15 cellular contexts compared by ENCODE assay signal in genomic region chr15:25784876-25785642, GRCh38.
DNase-seq lines count a peak whose midpoint lies in the region; TF ChIP-seq lines count a peak whose summit lies in the region.
"Had no signal": no experiment of that assay in that cellular context is flagged by ENCODE, and none has a peak within 500 bp of the region (broad histone marks: within the 10 kb centered on the region; RNA-seq: fewer than 3 reads in every experiment).

No MANE protein-coding gene starts in this region.

- CTCF ChIA-PET in activated CD4-positive, alpha-beta T cell treated with anti-CD3 and anti-CD28 coated beads, Interleukin-2, amount 10 ng/mL, durations not matched to agents 7 days and 5 days (lab: Charles Lee), result interaction anchor here (1.0 kb wide), 1 partner anchor 41 kb away, joined by 3 read pairs; no protein-coding TSS in a partner anchor
- CTCF ChIA-PET in OCI-LY7 (lab: Charles Lee; ENCODE audit: unreplicated experiment), result interaction anchor here (2.1 kb wide), 1 partner anchor 149 kb away, joined by 9 read pairs; no protein-coding TSS in a partner anchor

- H3K36me3 Mint-ChIP-seq in activated CD4-positive, alpha-beta T cell treated with anti-CD3 and anti-CD28 coated beads, Interleukin-2, amount 10 ng/mL, durations not matched to agents 7 days and 5 days (ENCODE audit: low read depth), result peaks cover 4% of the 10 kb centered on the region
- H3K36me3 Mint-ChIP-seq in glutamatergic neuron (ENCODE audit: unreplicated experiment), result peaks cover 4% of the 10 kb centered on the region

- TF ChIP-seq CTCF in OCI-LY7 (conservative IDR thresholded peaks at IDR 0.05; ENCODE audit: low read length) (no peak), glutamatergic neuron (IDR thresholded peaks at IDR 0.05; ENCODE audit: partially characterized antibody, unreplicated experiment) (no peak), smooth muscle cell (IDR thresholded peaks at IDR 0.05; ENCODE audit: borderline replicate concordance, insufficient read depth, poor library complexity, severe bottlenecking) (no peak)

- H3K27ac ChIP-seq in OCI-LY7 (ENCODE audit: low read depth, low read length, poor library complexity, severe bottlenecking) (no peak overlapping the region), smooth muscle cell (ENCODE audit: low read depth) (peak overlapping the region; percentile 100)
- H3K27ac ChIP-seq: gastrocnemius medialis had no signal

- no peak overlapping the region for H3K4me3 Mint-ChIP-seq in activated CD4-positive, alpha-beta T cell treated with anti-CD3 and anti-CD28 coated beads, Interleukin-2, amount 10 ng/mL, durations not matched to agents 7 days and 5 days
- H3K4me3 Mint-ChIP-seq in glutamatergic neuron (ENCODE audit: unreplicated experiment), result no peak overlapping the region
- H3K4me3 Mint-ChIP-seq: activated CD4-positive, alpha-beta T cell treated with anti-CD3 and anti-CD28 coated beads for 36 hours had no signal

- no peaks in the 10 kb centered on the region for H3K9me3 Mint-ChIP-seq in activated CD4-positive, alpha-beta T cell treated with anti-CD3 and anti-CD28 coated beads, Interleukin-2, amount 10 ng/mL, durations not matched to agents 7 days and 5 days
- peaks cover 3% of the 10 kb centered on the region for H3K9me3 Mint-ChIP-seq in glutamatergic neuron (ENCODE audit: unreplicated experiment)

- H3K36me3 ChIP-seq in OCI-LY7 (ENCODE audit: insufficient read depth, low read length), result no peaks in the 10 kb centered on the region
- no peaks in the 10 kb centered on the region for H3K36me3 ChIP-seq in smooth muscle cell (ENCODE audit: low read depth)
- H3K36me3 ChIP-seq: gastrocnemius medialis had no signal

- peak overlapping the region; percentile 92 for H3K9ac ChIP-seq in smooth muscle cell (ENCODE audit: low read depth)

- POLR2A ChIA-PET in activated CD4-positive, alpha-beta T cell treated with anti-CD3 and anti-CD28 coated beads, Interleukin-2, amount 10 ng/mL, durations not matched to agents 7 days and 5 days (lab: Charles Lee), result no interaction called here
- POLR2A ChIA-PET in OCI-LY7 (lab: Charles Lee), result interaction anchor here (0.7 kb wide), 1 partner anchor 81 kb away, joined by 5 read pairs; no protein-coding TSS in a partner anchor

- H3K4me1 ChIP-seq in OCI-LY7 (ENCODE audit: insufficient read depth, low read length, poor library complexity, severe bottlenecking) (peaks cover 9% of the 10 kb centered on the region), smooth muscle cell (ENCODE audit: low read depth) (no peaks in the 10 kb centered on the region)

- H3K79me2 ChIP-seq in OCI-LY7 (ENCODE audit: insufficient read depth, low read depth, low read length) (no peaks in the 10 kb centered on the region), smooth muscle cell (ENCODE audit: low read depth) (peaks cover 5% of the 10 kb centered on the region)

- H3F3A ChIP-seq in smooth muscle cell (ENCODE audit: low read depth), result peaks cover 14% of the 10 kb centered on the region

- H3K4me1 Mint-ChIP-seq in activated CD4-positive, alpha-beta T cell treated with anti-CD3 and anti-CD28 coated beads, Interleukin-2, amount 10 ng/mL, durations not matched to agents 7 days and 5 days, result peaks cover 32% of the 10 kb centered on the region
- H3K4me1 Mint-ChIP-seq in glutamatergic neuron (ENCODE audit: low read depth, unreplicated experiment), result peaks cover 14% of the 10 kb centered on the region

- no peak for DNase-seq in activated CD4-positive, alpha-beta T cell treated with anti-CD3 and anti-CD28 coated beads, Interleukin-2, amount 10 ng/mL, durations not matched to agents 7 days and 5 days
- no peak for DNase-seq in activated CD4-positive, alpha-beta T cell treated with anti-CD3 and anti-CD28 coated beads for 4 hours
- DNase-seq in OCI-LY7 (ENCODE audit: low spot score) (no peak), glutamatergic neuron (no peak), smooth muscle cell (lab: John Stamatoyannopoulos, UW; ENCODE audit: unreplicated experiment) (no peak), 8988T (no peak), G401 (ENCODE audit: low spot score) (no peak), iPS-NIHi7 (ENCODE audit: extremely low spot score) (no peak)
- DNase-seq: activated CD4-positive, alpha-beta T cell treated with anti-CD3 and anti-CD28 coated beads for 36 hours; activated naive CD4-positive, alpha-beta T cell treated with Interleukin-2 at 50 U/mL for 16 hours; mammary epithelial cell; NCI-H1092 treated with DMSO at 0.1 percent for 48 hours; NCI-H748 treated with DMSO at 0.1 percent for 48 hours had no signal

- H2AFZ ChIP-seq in OCI-LY7 (ENCODE audit: low read length), result peak overlapping the region; percentile 49; the same call in 1 of the 2 replicates
- H2AFZ ChIP-seq in smooth muscle cell (ENCODE audit: low read depth), result no peak overlapping the region

- no peaks in the 10 kb centered on the region for H4K20me1 ChIP-seq in OCI-LY7 (ENCODE audit: insufficient read depth, low read length)
- H4K20me1 ChIP-seq in smooth muscle cell (ENCODE audit: low read depth), result no peaks in the 10 kb centered on the region

- H3K9me3 ChIP-seq in OCI-LY7 (ENCODE audit: low read length) (no peaks in the 10 kb centered on the region), smooth muscle cell (replicated peaks; ENCODE audit: low read depth) (no peaks in the 10 kb centered on the region)
- H3K9me3 ChIP-seq: gastrocnemius medialis had no signal

- H3K27me3 Mint-ChIP-seq in activated CD4-positive, alpha-beta T cell treated with anti-CD3 and anti-CD28 coated beads, Interleukin-2, amount 10 ng/mL, durations not matched to agents 7 days and 5 days, result no peaks in the 10 kb centered on the region
- peaks cover 5% of the 10 kb centered on the region for H3K27me3 Mint-ChIP-seq in glutamatergic neuron (ENCODE audit: unreplicated experiment)
- H3K27me3 Mint-ChIP-seq: activated CD4-positive, alpha-beta T cell treated with anti-CD3 and anti-CD28 coated beads for 36 hours; progenitor cell of endocrine pancreas had no signal

- H3K9me2 ChIP-seq in OCI-LY7 (ENCODE audit: insufficient read depth, low read length), result no peaks in the 10 kb centered on the region

- no TSS peak for BruUV-seq in OCI-LY7 (replicated peaks; lab: Mats Ljungman, UMichigan)

- H3K27ac Mint-ChIP-seq in activated CD4-positive, alpha-beta T cell treated with anti-CD3 and anti-CD28 coated beads, Interleukin-2, amount 10 ng/mL, durations not matched to agents 7 days and 5 days, result peak overlapping the region; percentile 50
- H3K27ac Mint-ChIP-seq in glutamatergic neuron (ENCODE audit: unreplicated experiment), result peak overlapping the region; percentile 83
- H3K27ac Mint-ChIP-seq: activated CD4-positive, alpha-beta T cell treated with anti-CD3 and anti-CD28 coated beads for 36 hours; progenitor cell of endocrine pancreas had no signal

- in situ Hi-C loops in G401 (cut with HindIII; ENCODE audit: low sequenced_read_pairs), result no loop called here

- intact Hi-C loops in OCI-LY7 (cut with micrococcal nuclease; ENCODE audit: unreplicated experiment), result loop anchor here (5.0 kb wide), 1 partner anchor 147 kb away; no protein-coding TSS in a partner anchor

- WGBS in smooth muscle cell (ENCODE audit: low lambda C conversion rate), result 56% methylated on average over 17 of the region's 17 CpGs

- H3K4me2 ChIP-seq in OCI-LY7 (ENCODE audit: low read length), result no peak overlapping the region; the same call in 1 of the 2 replicates
- peak overlapping the region; percentile 82 for H3K4me2 ChIP-seq in smooth muscle cell

- H3K27me3 ChIP-seq in smooth muscle cell (ENCODE audit: low read depth), result no peaks in the 10 kb centered on the region
- H3K27me3 ChIP-seq: gastrocnemius medialis had no signal

- H3K4me3 ChIP-seq in OCI-LY7 (ENCODE audit: low read depth, low read length, poor library complexity, severe bottlenecking), result no peak overlapping the region
- no peak overlapping the region for H3K4me3 ChIP-seq in smooth muscle cell
- H3K4me3 ChIP-seq: gastrocnemius medialis had no signal
